Comparison of ENCODE assay signal across 11 cellular contexts in the genomic region with DNA sequence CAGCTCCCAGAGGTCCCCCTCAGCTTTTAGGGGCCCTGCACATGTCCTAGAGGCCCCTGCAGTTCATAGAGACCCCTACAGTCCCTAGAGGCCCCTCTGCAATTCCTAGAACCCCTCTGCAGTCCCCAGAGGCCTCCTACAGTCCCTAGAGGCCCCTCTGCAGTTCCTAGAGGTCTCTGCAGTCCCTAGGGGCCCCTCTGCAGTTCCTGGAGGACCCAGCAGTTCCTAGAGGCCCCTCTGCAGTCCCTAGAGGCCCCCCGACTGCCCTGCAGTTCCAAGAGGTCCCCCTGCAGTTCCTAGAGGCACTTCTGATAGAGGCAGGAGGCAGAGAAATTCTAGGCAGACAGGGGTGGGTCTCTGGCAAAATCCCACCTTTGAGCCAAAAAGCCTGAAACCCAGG. TPM values are rescaled to one million over a fixed set of nuclear protein-coding genes. Genes with fewer than 3 reads are reported as not detected.
"Had no signal": no experiment of that assay in that cellular context is flagged by ENCODE, and none has a peak within 500 bp of the region (broad histone marks: within the 10 kb centered on the region; RNA-seq: fewer than 3 reads in every experiment).

No MANE protein-coding gene starts in this region.

- H3K27ac ChIP-seq: GM23248 had no signal

- DNase-seq: GM23248, GOT3, H7, H9, HCEC 1CT, HFFc6 had no signal

- H3K4me2 ChIP-seq: GM23338 had no signal

- H3K9me3 ChIP-seq: HAP-1 had no signal

- H2AFZ ChIP-seq: GM23248 had no signal

- ATAC-seq: GM23338, HCT116 had no signal

- H3K4me3 ChIP-seq: GM23248, GM23338, HAP-1 had no signal

- H3K36me3 ChIP-seq: HAP-1 had no signal

- H3K9ac ChIP-seq: GM23248 had no signal

- H3K4me1 ChIP-seq: HAP-1 had no signal

RNA-seq across cellular contexts. Expression of gene MC2R, which starts 35.4 kb away (rescaled TPM):
- total RNA-seq: GM23248, GM23338, H1, H4, H7, H9, HFFc6 had no signal
- polyA plus RNA-seq: GM23248, GM23338, H1 had no signal

RNA-seq across cellular contexts. Expression of gene MC5R, which starts 56.0 kb away (rescaled TPM):
- total RNA-seq: GM23248, GM23338, H7, H9, HFFc6 had no signal
- polyA plus RNA-seq: GM23248 had no signal
